ENCODE assay signal across 16 cellular contexts in the genomic region with DNA sequence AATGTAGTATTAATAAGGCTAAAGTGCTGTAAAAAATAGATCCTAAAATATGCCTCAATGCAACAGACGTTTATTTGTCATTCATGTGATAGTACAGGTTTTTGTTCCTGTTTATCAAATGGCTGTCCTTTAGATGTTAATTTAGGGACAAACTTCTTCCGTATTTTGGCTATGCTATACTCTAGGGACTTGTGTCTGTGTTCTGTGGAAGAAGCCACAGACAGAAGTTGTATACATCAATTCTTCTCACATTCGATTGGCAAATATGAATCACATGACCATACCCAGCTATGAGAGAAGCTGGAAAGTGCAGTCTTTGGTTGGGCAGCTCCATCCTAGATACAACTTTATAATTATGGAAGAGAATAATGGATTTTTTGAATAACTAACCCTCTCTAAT.
DNase-seq lines count a peak whose midpoint lies in the region; ATAC-seq, FAIRE-seq and TF ChIP-seq lines count a peak whose summit lies in the region.
"Had no signal": no experiment of that assay in that cellular context is flagged by ENCODE, and none has a peak within 500 bp of the region (broad histone marks: within the 10 kb centered on the region; RNA-seq: fewer than 3 reads in every experiment).

No MANE protein-coding gene starts in this region.

- peak; percentile 24 for ATAC-seq in stimulated activated memory B cell treated with anti-CD40 and anti-IgM and Interleukin-4, amounts not matched to agents 10 μg/mL and 1 μg/mL and 100 μg/mL, for 72 hours
- no peak for ATAC-seq in HG03342 (IDR thresholded peaks at IDR 0.05; ENCODE audit: unreplicated experiment)
- ATAC-seq: A549; CD8-positive, alpha-beta T cell; HepG2 had no signal

- H3K27me3 ChIP-seq in esophagus muscularis mucosa, result no peaks in the 10 kb centered on the region

- H3K27ac ChIP-seq in esophagus muscularis mucosa (replicated peaks in 1 of 4), result no peak overlapping the region
- H3K27ac ChIP-seq: A549 had no signal

- no peak overlapping the region for H3K4me3 ChIP-seq in esophagus muscularis mucosa
- H3K4me3 ChIP-seq: A549, HAP-1 had no signal

- peaks cover 3% of the 10 kb centered on the region for H3K9me3 Mint-ChIP-seq in stimulated activated memory B cell treated with anti-CD40 and anti-IgM and Interleukin-4, amounts not matched to agents 10 μg/mL and 1 μg/mL and 100 μg/mL, for 72 hours
- H3K9me3 Mint-ChIP-seq: CD8-positive, alpha-beta T cell had no signal

- H3K9me3 ChIP-seq in esophagus muscularis mucosa, result no peaks in the 10 kb centered on the region
- H3K9me3 ChIP-seq: A549, HAP-1 had no signal

- DNase-seq in D721Med (ENCODE audit: insufficient read length, low spot score) (no peak), MV-4-11 (lab: John Stamatoyannopoulos, UW) (peak; percentile 54), esophagus muscularis mucosa (ENCODE audit: extremely low spot score) (no peak), inferior parietal cortex (ENCODE audit: extremely low spot score) (no peak)
- DNase-seq: AML-193; CD8-positive, alpha-beta T cell; KG1 had no signal

- H3K27me3 Mint-ChIP-seq in stimulated activated memory B cell treated with anti-CD40 and anti-IgM and Interleukin-4, amounts not matched to agents 10 μg/mL and 1 μg/mL and 100 μg/mL, for 72 hours, result no peaks in the 10 kb centered on the region

- no peaks in the 10 kb centered on the region for H3K36me3 ChIP-seq in esophagus muscularis mucosa
- H3K36me3 ChIP-seq: HAP-1 had no signal

- no peak for TF ChIP-seq CTCF in D721Med (IDR thresholded peaks at IDR 0.05; ENCODE audit: insufficient read depth, missing control alignments)
- TF ChIP-seq CTCF in esophagus muscularis mucosa (IDR thresholded peaks at IDR 0.05), result no peak

- H3K4me1 ChIP-seq in esophagus muscularis mucosa, result no peaks in the 10 kb centered on the region
- H3K4me1 ChIP-seq: HAP-1 had no signal

- FAIRE-seq in D721Med (lab: Jason Lieb, UNC), result peak; percentile 48
- FAIRE-seq: A549, G401.6, GM12891, GM19239, H1, HepG2 had no signal

- no peak overlapping the region for H3K4me3 Mint-ChIP-seq in stimulated activated memory B cell treated with anti-CD40 and anti-IgM and Interleukin-4, amounts not matched to agents 10 μg/mL and 1 μg/mL and 100 μg/mL, for 72 hours
- H3K4me3 Mint-ChIP-seq: CD8-positive, alpha-beta T cell had no signal

- 78% methylated on average over 3 of the region's 3 CpGs for WGBS in esophagus muscularis mucosa

- no peak for TF ChIP-seq EP300 in esophagus muscularis mucosa (IDR thresholded peaks at IDR 0.05)

- no peaks in the 10 kb centered on the region for H3K36me3 Mint-ChIP-seq in stimulated activated memory B cell treated with anti-CD40 and anti-IgM and Interleukin-4, amounts not matched to agents 10 μg/mL and 1 μg/mL and 100 μg/mL, for 72 hours
- H3K36me3 Mint-ChIP-seq: CD8-positive, alpha-beta T cell had no signal

- no peaks in the 10 kb centered on the region for H3K4me1 Mint-ChIP-seq in stimulated activated memory B cell treated with anti-CD40 and anti-IgM and Interleukin-4, amounts not matched to agents 10 μg/mL and 1 μg/mL and 100 μg/mL, for 72 hours

- H3K27ac Mint-ChIP-seq in stimulated activated memory B cell treated with anti-CD40 and anti-IgM and Interleukin-4, amounts not matched to agents 10 μg/mL and 1 μg/mL and 100 μg/mL, for 72 hours, result no peak overlapping the region
- H3K27ac Mint-ChIP-seq: CD8-positive, alpha-beta T cell had no signal

- intact Hi-C loops in esophagus muscularis mucosa (cut with DNase I), result no loop called here

- TF ChIP-seq POLR2A in esophagus muscularis mucosa (IDR thresholded peaks at IDR 0.05; ENCODE audit: low read depth), result no peak
